Comparison of ENCODE assay signal across 8 cellular contexts in the genomic region with DNA sequence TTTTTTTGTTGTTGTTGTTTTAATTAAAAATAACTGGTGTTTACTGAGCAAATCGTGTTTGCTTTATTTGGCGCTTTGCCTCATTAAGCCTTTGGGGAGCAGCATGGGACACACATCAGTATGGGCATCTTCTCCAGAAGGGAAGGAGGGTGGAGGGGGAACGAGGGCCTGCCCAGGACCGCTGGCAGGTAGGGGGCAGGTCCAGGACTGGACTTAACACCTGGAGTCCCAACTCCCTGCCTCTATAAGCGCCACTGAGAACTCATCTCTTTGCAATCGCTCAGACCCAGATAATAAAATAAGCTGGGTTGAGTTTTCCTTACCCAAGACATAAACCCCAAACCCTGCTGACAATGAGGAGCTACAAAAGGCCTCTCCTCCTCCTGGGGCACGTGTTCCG. TPM values are rescaled to one million over a fixed set of nuclear protein-coding genes. Genes with fewer than 3 reads are reported as not detected.
DNase-seq lines count a peak whose midpoint lies in the region; ATAC-seq and TF ChIP-seq lines count a peak whose summit lies in the region.

No MANE protein-coding gene starts in this region.

- H3K4me1 ChIP-seq in lung (ENCODE audit: control insufficient read depth in 2 of 2, insufficient read depth in 2 of 2, low read length in 2 of 2): peaks cover 47 to 58% of the 10 kb centered on the region in 2 donors

- H3K4me1 Mint-ChIP-seq in activated naive CD4-positive, alpha-beta T cell treated with anti-CD3 and anti-CD28 coated beads, Interleukin-2, amount 10 ng/mL, durations not matched to agents 7 days and 5 days: peaks cover 97% of the 10 kb centered on the region
- H3K4me1 Mint-ChIP-seq in activated naive CD8-positive, alpha-beta T cell treated with anti-CD3 and anti-CD28 coated beads, Interleukin-2, amount 50 U/mL, for 24 hours: peaks cover 87% of the 10 kb centered on the region
- H3K4me1 Mint-ChIP-seq in type B pancreatic cell (ENCODE audit: unreplicated experiment): peaks cover 31% of the 10 kb centered on the region

- TF ChIP-seq CTCF in lung (IDR thresholded peaks at IDR 0.05; ENCODE audit: control extremely low read depth, extremely low read depth) (no peak), type B pancreatic cell (conservative IDR thresholded peaks at IDR 0.05) (no peak)

- H3K27me3 Mint-ChIP-seq in activated naive CD4-positive, alpha-beta T cell treated with anti-CD3 and anti-CD28 coated beads, Interleukin-2, amount 10 ng/mL, durations not matched to agents 7 days and 5 days: no peaks in the 10 kb centered on the region
- no peaks in the 10 kb centered on the region for H3K27me3 Mint-ChIP-seq in activated naive CD8-positive, alpha-beta T cell treated with anti-CD3 and anti-CD28 coated beads, Interleukin-2, amount 50 U/mL, for 24 hours
- H3K27me3 Mint-ChIP-seq in type B pancreatic cell: peaks cover 14% of the 10 kb centered on the region

- peaks cover 16% of the 10 kb centered on the region for H3K36me3 Mint-ChIP-seq in activated naive CD4-positive, alpha-beta T cell treated with anti-CD3 and anti-CD28 coated beads, Interleukin-2, amount 10 ng/mL, durations not matched to agents 7 days and 5 days
- no peaks in the 10 kb centered on the region for H3K36me3 Mint-ChIP-seq in activated naive CD8-positive, alpha-beta T cell treated with anti-CD3 and anti-CD28 coated beads, Interleukin-2, amount 50 U/mL, for 24 hours (ENCODE audit: low read depth)
- no peaks in the 10 kb centered on the region for H3K36me3 Mint-ChIP-seq in type B pancreatic cell

- WGBS in lung, 2 donors: 53 to 55% methylated on average over 8 of the region's 8 CpGs

- CTCF ChIA-PET in activated naive CD4-positive, alpha-beta T cell treated with anti-CD3 and anti-CD28 coated beads, Interleukin-2, amount 10 ng/mL, durations not matched to agents 7 days and 5 days (lab: Charles Lee): interaction anchor here (0.6 to 3.6 kb wide), 12 partner anchors 9 to 89 kb away, joined by 3 to 21 read pairs (median 4); partner anchors contain the start of gene ABCG1

- H3K9me3 ChIP-seq in lung (ENCODE audit: control insufficient read depth in 2 of 2, insufficient read depth in 1 of 2, low read length in 1 of 2): no peaks in the 10 kb centered on the region

- no peak for DNase-seq in activated naive CD4-positive, alpha-beta T cell treated with anti-CD3 and anti-CD28 coated beads, Interleukin-2, amount 10 ng/mL, durations not matched to agents 7 days and 5 days
- DNase-seq in activated naive CD4-positive, alpha-beta T cell (lab: John Stamatoyannopoulos, UW): no peak
- no peak for DNase-seq in activated naive CD8-positive, alpha-beta T cell treated with anti-CD3 and anti-CD28 coated beads, Interleukin-2, amount 50 U/mL, for 24 hours
- DNase-seq in lung (ENCODE audit: low spot score) (no peak), type B pancreatic cell (ENCODE audit: extremely low spot score, unreplicated experiment) (no peak), A172 (ENCODE audit: low spot score) (no peak)
- DNase-seq in stimulated activated naive CD4-positive, alpha-beta T cell treated with Interleukin-2 at 50 U/mL for 16 hours (lab: John Stamatoyannopoulos, UW): no peak

- H3K9me3 Mint-ChIP-seq in activated naive CD4-positive, alpha-beta T cell treated with anti-CD3 and anti-CD28 coated beads, Interleukin-2, amount 10 ng/mL, durations not matched to agents 7 days and 5 days: no peaks in the 10 kb centered on the region
- no peaks in the 10 kb centered on the region for H3K9me3 Mint-ChIP-seq in activated naive CD8-positive, alpha-beta T cell treated with anti-CD3 and anti-CD28 coated beads, Interleukin-2, amount 50 U/mL, for 24 hours
- H3K9me3 Mint-ChIP-seq in type B pancreatic cell: no peaks in the 10 kb centered on the region

- H3K4me3 Mint-ChIP-seq in activated naive CD4-positive, alpha-beta T cell treated with anti-CD3 and anti-CD28 coated beads, Interleukin-2, amount 10 ng/mL, durations not matched to agents 7 days and 5 days: peak overlapping the region; percentile 36
- H3K4me3 Mint-ChIP-seq in activated naive CD8-positive, alpha-beta T cell treated with anti-CD3 and anti-CD28 coated beads, Interleukin-2, amount 50 U/mL, for 24 hours: peak overlapping the region; percentile 70
- peak overlapping the region; percentile 57 for H3K4me3 Mint-ChIP-seq in type B pancreatic cell

- no peaks in the 10 kb centered on the region for H3K36me3 ChIP-seq in lung (ENCODE audit: control insufficient read depth in 2 of 2, insufficient read depth in 2 of 2, low read length in 2 of 2)

- H3K27ac Mint-ChIP-seq in activated naive CD4-positive, alpha-beta T cell treated with anti-CD3 and anti-CD28 coated beads, Interleukin-2, amount 10 ng/mL, durations not matched to agents 7 days and 5 days: peak overlapping the region; percentile 97
- peak overlapping the region; percentile 88 for H3K27ac Mint-ChIP-seq in activated naive CD8-positive, alpha-beta T cell treated with anti-CD3 and anti-CD28 coated beads, Interleukin-2, amount 50 U/mL, for 24 hours
- peak overlapping the region; percentile 71 for H3K27ac Mint-ChIP-seq in type B pancreatic cell

- ATAC-seq in activated naive CD8-positive, alpha-beta T cell treated with anti-CD3 and anti-CD28 coated beads, Interleukin-2, amount 50 U/mL, for 24 hours: no peak
- no peak for ATAC-seq in lung (ENCODE audit: insufficient read depth, low FRiP score)
- no peak for ATAC-seq in GM19035 (IDR thresholded peaks at IDR 0.05; ENCODE audit: unreplicated experiment)

- peak overlapping the region; percentile 81 to 95 for H3K27ac ChIP-seq in lung (ENCODE audit: low read depth in 1 of 2, low read length in 1 of 2)

- no peak overlapping the region for H3K4me3 ChIP-seq in lung

- H3K27me3 ChIP-seq in lung (ENCODE audit: control insufficient read depth, insufficient read depth): no peaks in the 10 kb centered on the region

RNA-seq across cellular contexts. Expression of gene ABCG1, which starts 15.1 kb away (rescaled TPM):
- total RNA-seq in lung (10 to 100 TPM; 36.4 to 65.0 TPM), type B pancreatic cell (ENCODE audit: low replicate concordance) (6.2 and 8.4 TPM in 2 replicates)
- 10 to 100 TPM; 11.5 to 33.5 TPM for polyA plus RNA-seq in lung
- total RNA-seq in A172 (2014; rRNA removed; shearing (Covaris generic)): 2.5 and 2.9 TPM in 2 replicates
